ENCODE assay signal across 12 cellular contexts in the genomic region with DNA sequence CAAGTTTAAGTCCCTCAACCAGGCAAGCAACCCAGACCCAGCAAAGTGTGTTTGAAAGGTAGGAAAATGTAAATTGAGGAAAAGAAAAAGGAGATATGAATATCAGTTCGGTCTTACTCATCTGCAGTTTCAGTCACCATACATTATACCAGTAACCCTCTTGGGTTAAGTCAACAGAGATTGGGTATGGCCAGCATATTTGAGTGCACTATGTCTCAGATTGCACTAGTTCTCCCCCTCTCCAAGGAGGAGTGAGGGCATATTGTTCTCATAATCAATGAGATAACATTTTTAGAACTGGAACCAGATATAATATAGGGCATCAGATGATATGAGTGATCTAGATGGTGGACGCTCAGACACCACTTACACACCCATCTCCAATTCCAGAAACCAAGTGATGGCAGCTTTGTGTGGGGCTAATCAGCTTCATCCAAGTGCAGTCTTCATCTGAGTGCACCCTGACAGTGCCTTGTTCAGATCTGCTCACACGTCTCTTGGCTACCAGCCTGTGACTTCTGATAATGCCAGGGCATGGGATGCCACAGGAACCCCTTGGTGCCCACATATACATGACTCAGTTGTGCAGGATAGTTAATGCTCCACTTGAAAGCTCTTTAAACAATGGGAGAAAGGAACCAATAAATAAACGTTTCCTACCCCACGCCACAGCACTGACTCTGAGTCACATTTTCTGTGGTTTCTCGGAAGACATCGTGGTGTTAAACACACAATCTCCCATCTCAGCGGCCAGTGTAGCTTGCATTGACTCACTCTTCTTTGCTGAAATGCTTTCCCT.
DNase-seq lines count a peak whose midpoint lies in the region; ATAC-seq and TF ChIP-seq lines count a peak whose summit lies in the region.
"Had no signal": no experiment of that assay in that cellular context is flagged by ENCODE, and none has a peak within 500 bp of the region (broad histone marks: within the 10 kb centered on the region; RNA-seq: fewer than 3 reads in every experiment).

No MANE protein-coding gene starts in this region.

- CTCF ChIA-PET in activated CD8-positive, alpha-beta T cell treated with anti-CD3 and anti-CD28 coated beads for 36 hours (lab: Charles Lee), result no interaction called here

- H2AFZ ChIP-seq in hepatocyte, result no peak overlapping the region

- intact Hi-C loops in activated CD8-positive, alpha-beta T cell treated with anti-CD3 and anti-CD28 coated beads for 36 hours (cut with micrococcal nuclease), result no loop called here

- no peak for TF ChIP-seq CTCF in activated CD8-positive, alpha-beta T cell treated with anti-CD3 and anti-CD28 coated beads for 36 hours (IDR thresholded peaks at IDR 0.05)
- TF ChIP-seq CTCF in foreskin fibroblast (IDR thresholded peaks at IDR 0.05; ENCODE audit: low read depth, low read length), result no peak
- TF ChIP-seq CTCF in hepatocyte (IDR thresholded peaks at IDR 0.05; ENCODE audit: poor library complexity), result no peak

- H3K4me2 ChIP-seq in hepatocyte, result no peak overlapping the region

- H3K4me1 Mint-ChIP-seq in activated CD8-positive, alpha-beta T cell treated with anti-CD3 and anti-CD28 coated beads for 36 hours (ENCODE audit: low read depth), result peaks cover 13% of the 10 kb centered on the region
- H3K4me1 Mint-ChIP-seq: memory B cell had no signal

- no peaks in the 10 kb centered on the region for H3K4me1 ChIP-seq in hepatocyte (ENCODE audit: insufficient read depth)

- POLR2A ChIA-PET in activated CD8-positive, alpha-beta T cell treated with anti-CD3 and anti-CD28 coated beads for 36 hours (lab: Charles Lee), result no interaction called here

- H3K36me3 Mint-ChIP-seq in activated CD8-positive, alpha-beta T cell treated with anti-CD3 and anti-CD28 coated beads for 36 hours (ENCODE audit: low read depth), result no peaks in the 10 kb centered on the region
- H3K36me3 Mint-ChIP-seq: memory B cell had no signal

- peaks cover 27% of the 10 kb centered on the region for H3K27me3 Mint-ChIP-seq in activated CD8-positive, alpha-beta T cell treated with anti-CD3 and anti-CD28 coated beads for 36 hours

- no peaks in the 10 kb centered on the region for H3K27me3 ChIP-seq in hepatocyte

- H3K36me3 ChIP-seq in hepatocyte (replicated peaks; ENCODE audit: insufficient read depth, low read depth), result no peaks in the 10 kb centered on the region

- no peaks in the 10 kb centered on the region for H3K9me2 ChIP-seq in hepatocyte (replicated peaks; ENCODE audit: insufficient read depth)

- peak; percentile 54 for DNase-seq in activated CD8-positive, alpha-beta memory T cell treated with anti-CD3 and anti-CD28 coated beads, Interleukin-2, amount 50 U/mL, for 48 hours
- no peak for DNase-seq in activated CD8-positive, alpha-beta memory T cell treated with anti-CD3 and anti-CD28 coated beads for 24 hours
- peak; percentile 54 for DNase-seq in activated CD8-positive, alpha-beta T cell treated with anti-CD3 and anti-CD28 coated beads for 36 hours
- DNase-seq in foreskin fibroblast (peak; percentile 90 to 94), hepatocyte (ENCODE audit: low spot score) (no peak)
- DNase-seq in stimulated activated naive CD8-positive, alpha-beta T cell treated with anti-CD3 and anti-CD28 coated beads, Interleukin-15, Interleukin-2, amounts not matched to agents 100 U/mL and 50 U/mL, for 24 hours, result peak; percentile 27
- DNase-seq: H7, NCI-H524 had no signal

- H3K9me3 Mint-ChIP-seq in activated CD8-positive, alpha-beta T cell treated with anti-CD3 and anti-CD28 coated beads for 36 hours, result no peaks in the 10 kb centered on the region

- no peak overlapping the region for H3K4me3 Mint-ChIP-seq in activated CD8-positive, alpha-beta T cell treated with anti-CD3 and anti-CD28 coated beads for 36 hours
- H3K4me3 Mint-ChIP-seq: memory B cell had no signal

- H3K9me3 ChIP-seq in hepatocyte (ENCODE audit: low read depth), result no peaks in the 10 kb centered on the region

- no peaks in the 10 kb centered on the region for H4K20me1 ChIP-seq in hepatocyte (ENCODE audit: insufficient read depth, poor library complexity, severe bottlenecking)

- H3K27ac ChIP-seq in hepatocyte, result no peak overlapping the region

- no peak overlapping the region for H3K27ac Mint-ChIP-seq in activated CD8-positive, alpha-beta T cell treated with anti-CD3 and anti-CD28 coated beads for 36 hours
- H3K27ac Mint-ChIP-seq: memory B cell had no signal

- H3K4me3 ChIP-seq in foreskin fibroblast (ENCODE audit: low read depth in 1 of 2, low read length in 2 of 2) (no peak overlapping the region), hepatocyte (no peak overlapping the region)
- H3K4me3 ChIP-seq: GM12878 had no signal

- H3K79me2 ChIP-seq in hepatocyte, result no peaks in the 10 kb centered on the region

- 80% methylated on average over 8 of the region's 8 CpGs for WGBS in hepatocyte (ENCODE audit: low lambda C conversion rate, missing lambda C conversion rate)

- peak; percentile 81 for ATAC-seq in activated CD8-positive, alpha-beta T cell treated with anti-CD3 and anti-CD28 coated beads for 36 hours
- peak; percentile 88 for ATAC-seq in stimulated activated naive CD8-positive, alpha-beta T cell treated with anti-CD3 and anti-CD28 coated beads, Interleukin-15, Interleukin-2, amounts not matched to agents 100 U/mL and 50 U/mL, for 24 hours
- no peak for ATAC-seq in GM18907 (IDR thresholded peaks at IDR 0.05; ENCODE audit: unreplicated experiment)
- no peak for ATAC-seq in esophagus mucosa
- ATAC-seq: GM12878 had no signal

Comparison
In these comparisons a context has a peak if more than half of its experiments do, and no peak if none do; other contexts are left out.
1. DNase-seq: peak in activated CD8-positive, alpha-beta memory T cell treated with anti-CD3 and anti-CD28 coated beads, Interleukin-2, amount 50 U/mL, for 48 hours (single experiment), activated CD8-positive, alpha-beta T cell treated with anti-CD3 and anti-CD28 coated beads for 36 hours (single experiment), foreskin fibroblast (2 of 2) and stimulated activated naive CD8-positive, alpha-beta T cell treated with anti-CD3 and anti-CD28 coated beads, Interleukin-15, Interleukin-2, amounts not matched to agents 100 U/mL and 50 U/mL, for 24 hours (single experiment); none in activated CD8-positive, alpha-beta memory T cell treated with anti-CD3 and anti-CD28 coated beads for 24 hours (single experiment) and hepatocyte (single experiment).
2. ATAC-seq: peak in activated CD8-positive, alpha-beta T cell treated with anti-CD3 and anti-CD28 coated beads for 36 hours (single experiment) and stimulated activated naive CD8-positive, alpha-beta T cell treated with anti-CD3 and anti-CD28 coated beads, Interleukin-15, Interleukin-2, amounts not matched to agents 100 U/mL and 50 U/mL, for 24 hours (single experiment); none in GM18907 (single experiment) and esophagus mucosa (single experiment).